17 cellular contexts compared by ENCODE assay signal in genomic region chr1:235861857-235862256, GRCh38.
"Had no signal": no experiment of that assay in that cellular context is flagged by ENCODE, and none has a peak within 500 bp of the region (broad histone marks: within the 10 kb centered on the region; RNA-seq: fewer than 3 reads in every experiment).

No MANE protein-coding gene starts in this region.

- DNase-seq: activated CD4-positive, alpha-beta T cell treated with anti-CD3 and anti-CD28 coated beads, Interleukin-2, amount 50 U/mL, for 48 hours; activated CD4-positive, CD25-positive, alpha-beta regulatory T cell; activated naive CD4-positive, alpha-beta T cell; adrenal gland; colonic mucosa; effector CD8-positive, alpha-beta T cell; heart left ventricle; islet precursor cell; psoas muscle; sigmoid colon; stimulated activated CD4-positive, alpha-beta T cell treated with anti-CD3 and anti-CD28 coated beads, Interleukin-2, amount 100 ng/mL, for 24 hours; stimulated activated naive CD4-positive, alpha-beta T cell treated with Interleukin-2 at 50 U/mL for 16 hours; testis; upper lobe of right lung had no signal

- H3K9me3 Mint-ChIP-seq: nephron had no signal

- H3K36me3 ChIP-seq: adrenal gland, colonic mucosa, heart left ventricle, sigmoid colon, upper lobe of right lung had no signal

- H3K27ac Mint-ChIP-seq: nephron had no signal

- H3K9me3 ChIP-seq: adrenal gland, colonic mucosa, heart left ventricle, mucosa of descending colon, psoas muscle, sigmoid colon, testis, upper lobe of right lung had no signal

- H3K27me3 ChIP-seq: adrenal gland, colonic mucosa, heart left ventricle, sigmoid colon, testis, upper lobe of right lung had no signal

- H3K4me3 ChIP-seq: adrenal gland, colonic mucosa, heart left ventricle, mucosa of descending colon, psoas muscle, sigmoid colon, testis, upper lobe of right lung had no signal

- H3K27ac ChIP-seq: adrenal gland, colonic mucosa, heart left ventricle, psoas muscle, sigmoid colon, testis, upper lobe of right lung had no signal

- ATAC-seq: heart left ventricle, left lobe of liver, mucosa of descending colon, psoas muscle, upper lobe of right lung had no signal

- H3K4me3 Mint-ChIP-seq: nephron had no signal

- H3K4me1 ChIP-seq: colonic mucosa had no signal
